12 cellular contexts compared by ENCODE assay signal in genomic region chrX:17527135-17527701, GRCh38.
DNase-seq lines count a peak whose midpoint lies in the region; ATAC-seq and TF ChIP-seq lines count a peak whose summit lies in the region.
"Had no signal": no experiment of that assay in that cellular context is flagged by ENCODE, and none has a peak within 500 bp of the region (broad histone marks: within the 10 kb centered on the region; RNA-seq: fewer than 3 reads in every experiment).

No MANE protein-coding gene starts in this region.

- peak; percentile 19 for DNase-seq in CD1c-positive myeloid dendritic cell (ENCODE audit: extremely low spot score)
- peak; percentile 68 to 73 for DNase-seq in NOMO-1 (lab: John Stamatoyannopoulos, UW; ENCODE audit: unreplicated experiment in 2 of 2)
- DNase-seq in globus pallidus (ENCODE audit: low spot score) = peak; percentile 29
- peak; percentile 34 for DNase-seq in osteoblast (ENCODE audit: insufficient read length, low spot score, missing footprints)
- no peak for DNase-seq in T1000 (lab: John Stamatoyannopoulos, UW)
- no peak for DNase-seq in AG20443 (ENCODE audit: low spot score)
- no peak for DNase-seq in HCEC 1CT
- DNase-seq in foreskin keratinocyte = no peak
- DNase-seq: activated CD8-positive, alpha-beta T cell treated with anti-CD3 and anti-CD28 coated beads for 36 hours; CD8-positive, alpha-beta T cell; NCI-H2029 had no signal

- H3K27me3 ChIP-seq in osteoblast (ENCODE audit: insufficient read depth, low read length) = no peaks in the 10 kb centered on the region
- H3K27me3 ChIP-seq in foreskin keratinocyte = no peaks in the 10 kb centered on the region
- H3K27me3 ChIP-seq: vagina had no signal

- H3K4me3 ChIP-seq in osteoblast (ENCODE audit: insufficient read depth, low read length) = no peak overlapping the region
- H3K4me3 ChIP-seq: vagina had no signal

- H2AFZ ChIP-seq in osteoblast (ENCODE audit: low read length) = no peak overlapping the region

- H4K20me1 ChIP-seq in osteoblast (ENCODE audit: insufficient read depth, low read length) = no peaks in the 10 kb centered on the region

- H3K36me3 ChIP-seq in osteoblast (ENCODE audit: insufficient read depth, low read length) = no peaks in the 10 kb centered on the region
- H3K36me3 ChIP-seq: vagina had no signal

- H3K79me2 ChIP-seq in osteoblast (ENCODE audit: insufficient read depth, low read length) = peaks cover 19% of the 10 kb centered on the region

- H3K9me3 ChIP-seq in osteoblast (ENCODE audit: low read depth, low read length) = no peaks in the 10 kb centered on the region
- H3K9me3 ChIP-seq: vagina had no signal

- H3K4me1 ChIP-seq in osteoblast (ENCODE audit: insufficient read depth, low read length) (peaks cover 40% of the 10 kb centered on the region), foreskin keratinocyte (peaks cover 7% of the 10 kb centered on the region)

- peak overlapping the region; percentile 22 for H3K4me2 ChIP-seq in osteoblast (ENCODE audit: insufficient read depth, low read length)

- H3K27ac ChIP-seq in osteoblast (ENCODE audit: low read depth, low read length) (no peak overlapping the region), foreskin keratinocyte (no peak overlapping the region)
- H3K27ac ChIP-seq: vagina had no signal

- no peak for ATAC-seq in foreskin keratinocyte
- ATAC-seq: activated CD8-positive, alpha-beta T cell treated with anti-CD3 and anti-CD28 coated beads for 36 hours; CD8-positive, alpha-beta T cell had no signal

- TF ChIP-seq CTCF in osteoblast (IDR thresholded peaks at IDR 0.05; ENCODE audit: extremely low read depth, low read depth, low read length) = no peak
- no peak for TF ChIP-seq CTCF in foreskin keratinocyte (conservative IDR thresholded peaks at IDR 0.05)

Comparison
In these comparisons a context has a peak if more than half of its experiments do, and no peak if none do; other contexts are left out.
1. DNase-seq: peak in CD1c-positive myeloid dendritic cell (single experiment), NOMO-1 (2 of 2), globus pallidus (single experiment) and osteoblast (single experiment); none in T1000 (single experiment), AG20443 (single experiment), HCEC 1CT (single experiment) and foreskin keratinocyte (0 of 2).